7 cellular contexts compared by ENCODE assay signal in the genomic region with DNA sequence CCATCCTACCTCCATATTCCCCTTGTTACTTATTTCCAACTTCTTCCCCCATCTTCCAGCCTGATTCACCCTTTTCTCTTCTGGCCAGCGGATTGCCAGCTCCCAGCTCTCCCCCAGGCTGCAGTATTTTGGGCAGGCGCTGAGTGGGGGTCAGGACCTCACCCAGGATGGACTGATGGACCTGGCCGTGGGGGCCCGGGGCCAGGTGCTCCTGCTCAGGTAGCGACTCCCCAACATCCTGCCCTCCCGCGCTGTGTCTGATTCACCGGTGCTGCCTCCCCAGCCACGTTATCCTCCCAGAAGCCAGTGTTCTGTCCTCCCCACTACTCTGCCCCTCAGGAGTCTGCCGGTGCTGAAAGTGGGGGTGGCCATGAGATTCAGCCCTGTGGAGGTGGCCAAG. TPM values are rescaled to one million over a fixed set of nuclear protein-coding genes. Genes with fewer than 3 reads are reported as not detected.
"Had no signal": no experiment of that assay in that cellular context is flagged by ENCODE, and none has a peak within 500 bp of the region (broad histone marks: within the 10 kb centered on the region; RNA-seq: fewer than 3 reads in every experiment).

No MANE protein-coding gene starts in this region.

- DNase-seq: H9, HCEC 1CT had no signal

- H3K27ac Mint-ChIP-seq: GM23338 had no signal

- H3K4me3 Mint-ChIP-seq: GM23338, H9 had no signal

- ATAC-seq: GM23338, HepG2, K562 had no signal

- H3K4me1 Mint-ChIP-seq: GM23338 had no signal

RNA-seq across cellular contexts. Expression of gene COX6A2, which starts 15.4 kb away (rescaled TPM):
- total RNA-seq: GM23338, H1, H9, HepG2, HT1080, K562 had no signal

RNA-seq across cellular contexts. Expression of gene ITGAD, which starts 19.6 kb away (rescaled TPM):
- total RNA-seq: GM23338, H1, H9, HepG2, HT1080, K562 had no signal

RNA-seq across cellular contexts. Expression of gene ZNF843, which starts 29.8 kb away (rescaled TPM):
- total RNA-seq: GM23338, HepG2, HT1080, K562 had no signal

RNA-seq across cellular contexts. Expression of gene ITGAX, which starts 57.8 kb away (rescaled TPM):
- total RNA-seq: GM23338, H1, HepG2 had no signal
